9 cellular contexts compared by ENCODE assay signal in genomic region chr2:49770919-49771318, GRCh38.
A peak's percentile ranks its signal among the peaks of the same experiment; 100 is the strongest.
DNase-seq lines count a peak whose midpoint lies in the region; ATAC-seq and TF ChIP-seq lines count a peak whose summit lies in the region.
"Had no signal": no experiment of that assay in that cellular context is flagged by ENCODE, and none has a peak within 500 bp of the region (broad histone marks: within the 10 kb centered on the region; RNA-seq: fewer than 3 reads in every experiment).

No MANE protein-coding gene starts in this region.

- POLR2A ChIA-PET in WTC11 (lab: Charles Lee) = interaction anchor here (0.6 kb wide), 1 partner anchor 19 kb away, joined by 3 read pairs; no protein-coding TSS in a partner anchor

- H3K9me3 Mint-ChIP-seq in WTC11 = no peaks in the 10 kb centered on the region
- H3K9me3 Mint-ChIP-seq: activated naive CD4-positive, alpha-beta T cell treated with anti-CD3 and anti-CD28 coated beads, Interleukin-2, amount 50 U/mL, for 24 hours had no signal

- H3K4me3 ChIP-seq in kidney epithelial cell (ENCODE audit: low read depth, low read length) = no peak overlapping the region

- H3K27ac Mint-ChIP-seq in WTC11 = no peak overlapping the region
- H3K27ac Mint-ChIP-seq: activated naive CD4-positive, alpha-beta T cell treated with anti-CD3 and anti-CD28 coated beads, Interleukin-2, amount 50 U/mL, for 24 hours had no signal

- peak; percentile 59 for TF ChIP-seq CTCF in WTC11 (IDR thresholded peaks at IDR 0.05)
- TF ChIP-seq CTCF in kidney epithelial cell (IDR thresholded peaks at IDR 0.05; ENCODE audit: insufficient read depth, low read length, poor library complexity, severe bottlenecking) = peak; percentile 89

- H3K4me3 Mint-ChIP-seq in WTC11 = no peak overlapping the region
- H3K4me3 Mint-ChIP-seq: activated naive CD4-positive, alpha-beta T cell treated with anti-CD3 and anti-CD28 coated beads, Interleukin-2, amount 50 U/mL, for 24 hours had no signal

- no peaks in the 10 kb centered on the region for H3K36me3 ChIP-seq in kidney epithelial cell (ENCODE audit: control insufficient read depth, insufficient read depth, low read length)

- peaks cover 4% of the 10 kb centered on the region; the same call in 1 of the 2 replicates for H3K4me1 Mint-ChIP-seq in WTC11
- H3K4me1 Mint-ChIP-seq: activated naive CD4-positive, alpha-beta T cell treated with anti-CD3 and anti-CD28 coated beads, Interleukin-2, amount 50 U/mL, for 24 hours had no signal

- no peaks in the 10 kb centered on the region for H3K27me3 ChIP-seq in kidney epithelial cell (ENCODE audit: control insufficient read depth, insufficient read depth, low read length)

- DNase-seq in COLO668 (lab: John Stamatoyannopoulos, UW; ENCODE audit: unreplicated experiment) (peak; percentile 24), WTC11 (ENCODE audit: low spot score) (peak; percentile 84), kidney epithelial cell (ENCODE audit: low read depth) (peak; percentile 19), GOT3 (lab: John Stamatoyannopoulos, UW) (no peak), EL (no peak), GM03348 (ENCODE audit: low spot score) (no peak)

- peak; percentile 45 for ATAC-seq in GM21786 (IDR thresholded peaks at IDR 0.05; ENCODE audit: unreplicated experiment)
- peak; percentile 100 for ATAC-seq in WTC11
- ATAC-seq in GM21619 (IDR thresholded peaks at IDR 0.05; ENCODE audit: unreplicated experiment) = no peak

- CTCF ChIA-PET in WTC11 (lab: Charles Lee) = interaction anchor here (0.5 to 3.2 kb wide), 28 partner anchors 8 to 720 kb away, joined by 3 to 46 read pairs (median 4); no protein-coding TSS in a partner anchor

- H3K27me3 Mint-ChIP-seq in WTC11 (ENCODE audit: low read depth) = no peaks in the 10 kb centered on the region
- H3K27me3 Mint-ChIP-seq: activated naive CD4-positive, alpha-beta T cell treated with anti-CD3 and anti-CD28 coated beads, Interleukin-2, amount 50 U/mL, for 24 hours had no signal

- H3K36me3 Mint-ChIP-seq in WTC11 = no peaks in the 10 kb centered on the region
- H3K36me3 Mint-ChIP-seq: activated naive CD4-positive, alpha-beta T cell treated with anti-CD3 and anti-CD28 coated beads, Interleukin-2, amount 50 U/mL, for 24 hours had no signal

TF ChIP-seq in WTC11, 78 proteins besides CTCF, POLR2A, EP300 and RAD21:
- TF ChIP-seq SMAD4 (CRISPR knock-in tag; IDR thresholded peaks at IDR 0.05) (no peak), FOXP1 (CRISPR knock-in tag; IDR thresholded peaks at IDR 0.05; ENCODE audit: borderline replicate concordance) (peak; percentile 50; the same call in 1 of the 2 replicates), NR2C2 (CRISPR knock-in tag; IDR thresholded peaks at IDR 0.05) (no peak), ZNF671 (CRISPR knock-in tag; IDR thresholded peaks at IDR 0.05) (no peak), NFE2L1 (CRISPR knock-in tag; IDR thresholded peaks at IDR 0.05) (no peak), EMX1 (CRISPR knock-in tag; IDR thresholded peaks at IDR 0.05) (no peak), ZNF232 (CRISPR knock-in tag; IDR thresholded peaks at IDR 0.05) (no peak), ZBTB21 (CRISPR knock-in tag; IDR thresholded peaks at IDR 0.05; ENCODE audit: borderline replicate concordance) (no peak), ZNF138 (CRISPR knock-in tag; conservative IDR thresholded peaks at IDR 0.05) (peak; percentile 69; the same call in 1 of the 2 replicates), KAT7 (CRISPR knock-in tag; IDR thresholded peaks at IDR 0.05; ENCODE audit: borderline replicate concordance) (no peak), RELA (CRISPR knock-in tag; IDR thresholded peaks at IDR 0.05; ENCODE audit: borderline replicate concordance) (no peak), ESRRA (CRISPR knock-in tag; IDR thresholded peaks at IDR 0.05; ENCODE audit: borderline replicate concordance) (no peak), ZBTB43 (CRISPR knock-in tag; IDR thresholded peaks at IDR 0.05) (no peak), E2F5 (CRISPR knock-in tag; IDR thresholded peaks at IDR 0.05) (no peak), ELF4 (CRISPR knock-in tag; IDR thresholded peaks at IDR 0.05; ENCODE audit: low read depth) (no peak), NFATC4 (CRISPR knock-in tag; IDR thresholded peaks at IDR 0.05) (no peak), JAZF1 (CRISPR knock-in tag; IDR thresholded peaks at IDR 0.05) (no peak), TP53 (CRISPR knock-in tag; IDR thresholded peaks at IDR 0.05) (0 out of 2 replicates have a peak, but pooled peaks have one; percentile 52)
TF ChIP-seq in WTC11: peak in this region for 3.

Comparison
In these comparisons a context has a peak if more than half of its experiments do, and no peak if none do; other contexts are left out.
1. DNase-seq: peak in COLO668 (single experiment), WTC11 (single experiment) and kidney epithelial cell (single experiment); none in GOT3 (single experiment), EL (single experiment) and GM03348 (single experiment).